8 cellular contexts compared by ENCODE assay signal in the genomic region with DNA sequence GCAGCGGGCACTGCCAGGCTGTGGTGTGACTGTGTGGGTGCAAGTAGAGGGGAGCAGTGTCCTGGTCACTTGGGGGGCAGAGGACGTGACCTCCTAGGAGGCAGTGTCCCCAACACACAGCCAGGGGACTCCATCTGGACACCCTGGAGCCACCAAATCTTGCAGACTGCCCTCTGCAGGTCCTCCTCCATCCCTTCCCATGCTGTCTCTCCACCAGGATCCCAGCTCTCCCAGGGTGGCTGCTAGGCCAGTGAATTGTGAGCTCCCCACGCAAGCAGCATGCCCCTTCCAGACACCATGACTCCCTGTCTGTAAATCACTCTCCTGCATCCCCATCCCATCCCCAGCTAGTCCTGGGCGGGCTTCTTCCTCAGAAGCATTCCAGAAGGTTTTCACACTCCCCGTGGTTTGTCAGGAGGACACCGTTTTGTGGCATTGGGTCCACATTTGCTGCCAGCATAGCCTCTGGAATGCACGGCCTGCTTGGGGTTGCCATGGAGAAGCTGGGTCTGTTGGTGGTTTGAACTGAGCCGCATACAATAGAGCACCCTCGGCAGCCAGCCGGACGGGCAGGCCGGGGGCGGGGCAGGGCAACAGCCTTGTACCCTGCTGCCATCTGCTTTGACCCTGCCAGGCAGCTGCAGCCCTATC.
DNase-seq lines count a peak whose midpoint lies in the region; ATAC-seq and TF ChIP-seq lines count a peak whose summit lies in the region.

No MANE protein-coding gene starts in this region.

- TF ChIP-seq CTCF in GM23338 (conservative IDR thresholded peaks at IDR 0.05; ENCODE audit: low read depth in 2 of 2) (0 out of 4 replicates have a peak, but pooled peaks of 1 of the 2 experiments have one; percentile 28), heart right ventricle (IDR thresholded peaks at IDR 0.05) (no peak)

- H2AFZ ChIP-seq in GM23338, result no peak overlapping the region

- H3K27me3 Mint-ChIP-seq in GM23338 (ENCODE audit: insufficient read depth, low read depth, poor library complexity), result peaks cover 2% of the 10 kb centered on the region

- H3K4me1 Mint-ChIP-seq in GM23338, result peaks cover 10% of the 10 kb centered on the region

- peak overlapping the region; percentile 67; the same call in 1 of the 2 replicates for H3K27ac Mint-ChIP-seq in GM23338

- intact Hi-C loops in heart right ventricle (cut with DNase I), result no loop called here

- no peak overlapping the region for H3K27ac ChIP-seq in GM23338 (ENCODE audit: low read depth)
- H3K27ac ChIP-seq in SJCRH30, result peak overlapping the region; percentile 57
- peak overlapping the region in 9 of 10 donors; percentile 26 to 76 (median 68) for H3K27ac ChIP-seq in heart right ventricle

- no peaks in the 10 kb centered on the region for H3K9me2 ChIP-seq in GM23338 (ENCODE audit: insufficient read depth)

- H3K9me3 ChIP-seq in SJCRH30 (replicated peaks), result no peaks in the 10 kb centered on the region
- H3K9me3 ChIP-seq in heart right ventricle, result no peaks in the 10 kb centered on the region

- no peak overlapping the region for H3K4me2 ChIP-seq in GM23338

- H3K36me3 ChIP-seq in GM23338 (ENCODE audit: insufficient read depth) (no peaks in the 10 kb centered on the region), SJCRH30 (no peaks in the 10 kb centered on the region; the same call in 1 of the 2 replicates), heart right ventricle (no peaks in the 10 kb centered on the region)

- H4K20me1 ChIP-seq in GM23338 (replicated peaks; ENCODE audit: insufficient read depth), result no peaks in the 10 kb centered on the region

- H3K9me3 Mint-ChIP-seq in GM23338, result no peaks in the 10 kb centered on the region

- ATAC-seq in GM23338 (peak; percentile 36), heart right ventricle (peak in 7 of 8 donors; percentile 37 to 70 (median 59)), HG03175 (IDR thresholded peaks at IDR 0.05; ENCODE audit: unreplicated experiment) (no peak)

- H3K4me1 ChIP-seq in GM23338 (ENCODE audit: insufficient read depth), result no peaks in the 10 kb centered on the region
- peaks cover 24% of the 10 kb centered on the region for H3K4me1 ChIP-seq in SJCRH30
- peaks cover 5 to 47% (median 23%) of the 10 kb centered on the region in 9 donors for H3K4me1 ChIP-seq in heart right ventricle

- H3K4me3 ChIP-seq in GM23338, result no peak overlapping the region
- no peak overlapping the region for H3K4me3 ChIP-seq in SJCRH30
- H3K4me3 ChIP-seq in heart right ventricle, result no peak overlapping the region
- no peak overlapping the region for H3K4me3 ChIP-seq in skeletal muscle cell (ENCODE audit: low read depth, low read length)

- 65 to 71% methylated on average over 13 of the region's 13 CpGs for WGBS in heart right ventricle, 2 donors

- no peak for DNase-seq in GM23338 (ENCODE audit: low spot score)
- DNase-seq in SJCRH30, result peak; percentile 78 to 79
- no peak for DNase-seq in heart right ventricle
- peak; percentile 38 for DNase-seq in skeletal muscle cell (ENCODE audit: low read depth)
- no peak for DNase-seq in SIG-M5 (lab: John Stamatoyannopoulos, UW)
- no peak for DNase-seq in stimulated activated CD4-positive, alpha-beta T cell treated with anti-CD3 and anti-CD28 coated beads, Interleukin-4, amount 100 ng/mL, for 24 hours
- DNase-seq in LoVo (ENCODE audit: low spot score), result no peak

- H3K79me2 ChIP-seq in GM23338 (replicated peaks; ENCODE audit: insufficient read depth), result no peaks in the 10 kb centered on the region

- H3K4me3 Mint-ChIP-seq in GM23338, result no peak overlapping the region

- no peaks in the 10 kb centered on the region for H3K36me3 Mint-ChIP-seq in GM23338 (ENCODE audit: low read depth)

- H3F3A ChIP-seq in GM23338 (replicated peaks; ENCODE audit: low read depth), result no peaks in the 10 kb centered on the region

- H3K27me3 ChIP-seq in GM23338 (ENCODE audit: insufficient read depth), result no peaks in the 10 kb centered on the region
- H3K27me3 ChIP-seq in SJCRH30, result no peaks in the 10 kb centered on the region
- no peaks in the 10 kb centered on the region for H3K27me3 ChIP-seq in heart right ventricle

TF ChIP-seq in GM23338, 12 proteins besides CTCF, POLR2A, EP300 and RAD21:
- no peak for TF ChIP-seq CREB1 (CRISPR knock-in tag; IDR thresholded peaks at IDR 0.05; ENCODE audit: low read depth)
- no peak for TF ChIP-seq ZNF331 (CRISPR knock-in tag; IDR thresholded peaks at IDR 0.05; ENCODE audit: low read depth)
- TF ChIP-seq, protein P1, sequence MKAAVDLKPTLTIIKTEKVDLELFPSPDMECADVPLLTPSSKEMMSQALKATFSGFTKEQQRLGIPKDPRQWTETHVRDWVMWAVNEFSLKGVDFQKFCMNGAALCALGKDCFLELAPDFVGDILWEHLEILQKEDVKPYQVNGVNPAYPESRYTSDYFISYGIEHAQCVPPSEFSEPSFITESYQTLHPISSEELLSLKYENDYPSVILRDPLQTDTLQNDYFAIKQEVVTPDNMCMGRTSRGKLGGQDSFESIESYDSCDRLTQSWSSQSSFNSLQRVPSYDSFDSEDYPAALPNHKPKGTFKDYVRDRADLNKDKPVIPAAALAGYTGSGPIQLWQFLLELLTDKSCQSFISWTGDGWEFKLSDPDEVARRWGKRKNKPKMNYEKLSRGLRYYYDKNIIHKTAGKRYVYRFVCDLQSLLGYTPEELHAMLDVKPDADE (IDR thresholded peaks at IDR 0.05), result no peak
- TF ChIP-seq, protein P2, sequence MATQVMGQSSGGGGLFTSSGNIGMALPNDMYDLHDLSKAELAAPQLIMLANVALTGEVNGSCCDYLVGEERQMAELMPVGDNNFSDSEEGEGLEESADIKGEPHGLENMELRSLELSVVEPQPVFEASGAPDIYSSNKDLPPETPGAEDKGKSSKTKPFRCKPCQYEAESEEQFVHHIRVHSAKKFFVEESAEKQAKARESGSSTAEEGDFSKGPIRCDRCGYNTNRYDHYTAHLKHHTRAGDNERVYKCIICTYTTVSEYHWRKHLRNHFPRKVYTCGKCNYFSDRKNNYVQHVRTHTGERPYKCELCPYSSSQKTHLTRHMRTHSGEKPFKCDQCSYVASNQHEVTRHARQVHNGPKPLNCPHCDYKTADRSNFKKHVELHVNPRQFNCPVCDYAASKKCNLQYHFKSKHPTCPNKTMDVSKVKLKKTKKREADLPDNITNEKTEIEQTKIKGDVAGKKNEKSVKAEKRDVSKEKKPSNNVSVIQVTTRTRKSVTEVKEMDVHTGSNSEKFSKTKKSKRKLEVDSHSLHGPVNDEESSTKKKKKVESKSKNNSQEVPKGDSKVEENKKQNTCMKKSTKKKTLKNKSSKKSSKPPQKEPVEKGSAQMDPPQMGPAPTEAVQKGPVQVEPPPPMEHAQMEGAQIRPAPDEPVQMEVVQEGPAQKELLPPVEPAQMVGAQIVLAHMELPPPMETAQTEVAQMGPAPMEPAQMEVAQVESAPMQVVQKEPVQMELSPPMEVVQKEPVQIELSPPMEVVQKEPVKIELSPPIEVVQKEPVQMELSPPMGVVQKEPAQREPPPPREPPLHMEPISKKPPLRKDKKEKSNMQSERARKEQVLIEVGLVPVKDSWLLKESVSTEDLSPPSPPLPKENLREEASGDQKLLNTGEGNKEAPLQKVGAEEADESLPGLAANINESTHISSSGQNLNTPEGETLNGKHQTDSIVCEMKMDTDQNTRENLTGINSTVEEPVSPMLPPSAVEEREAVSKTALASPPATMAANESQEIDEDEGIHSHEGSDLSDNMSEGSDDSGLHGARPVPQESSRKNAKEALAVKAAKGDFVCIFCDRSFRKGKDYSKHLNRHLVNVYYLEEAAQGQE (IDR thresholded peaks at IDR 0.05; ENCODE audit: unreplicated experiment), result no peak
- TF ChIP-seq NANOG (IDR thresholded peaks at IDR 0.05; ENCODE audit: borderline replicate concordance), result no peak
- no peak for TF ChIP-seq EZH2phosphoT487 (IDR thresholded peaks at IDR 0.05; ENCODE audit: unreplicated experiment)
- TF ChIP-seq POLR2AphosphoS5 (IDR thresholded peaks at IDR 0.05; ENCODE audit: low read depth), result no peak
- TF ChIP-seq STAT1 (IDR thresholded peaks at IDR 0.05; ENCODE audit: unreplicated experiment), result no peak

Comparison
In these comparisons a context has a peak if more than half of its experiments do, and no peak if none do; other contexts are left out.
1. DNase-seq: peak in SJCRH30 (2 of 2) and skeletal muscle cell (single experiment); none in GM23338 (single experiment), heart right ventricle (0 of 2), SIG-M5 (single experiment), stimulated activated CD4-positive, alpha-beta T cell treated with anti-CD3 and anti-CD28 coated beads, Interleukin-4, amount 100 ng/mL, for 24 hours (single experiment) and LoVo (single experiment).